9 cellular contexts compared by ENCODE assay signal in the genomic region with DNA sequence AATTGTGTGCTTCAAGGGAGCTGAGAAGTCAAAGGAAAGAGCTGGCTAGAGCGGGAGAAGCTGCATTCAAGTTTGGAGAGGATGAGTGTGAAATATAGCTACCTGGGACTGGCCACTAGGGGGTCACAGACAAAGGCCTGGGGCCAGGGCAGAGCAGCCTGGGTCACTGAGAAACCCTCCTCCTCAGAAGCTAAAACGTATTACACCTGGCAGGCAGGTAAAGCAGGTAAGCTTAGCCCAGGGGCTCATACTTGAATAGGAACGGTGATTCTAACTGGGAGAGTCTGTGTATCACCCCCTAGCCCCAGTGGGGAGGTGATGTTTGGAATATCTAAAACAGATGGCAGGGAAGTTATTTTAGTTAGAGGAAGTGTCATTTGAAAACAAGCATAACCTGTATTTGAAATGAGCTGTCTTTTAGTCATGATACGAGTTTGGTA. TPM values are rescaled to one million over a fixed set of nuclear protein-coding genes. Genes with fewer than 3 reads are reported as not detected.
DNase-seq lines count a peak whose midpoint lies in the region; ATAC-seq and TF ChIP-seq lines count a peak whose summit lies in the region.
"Had no signal": no experiment of that assay in that cellular context is flagged by ENCODE, and none has a peak within 500 bp of the region (broad histone marks: within the 10 kb centered on the region; RNA-seq: fewer than 3 reads in every experiment).

No MANE protein-coding gene starts in this region.

- H3K27me3 ChIP-seq in KMS-11 (ENCODE audit: insufficient read depth, low read depth) (no peaks in the 10 kb centered on the region; the same call in 1 of the 2 replicates), osteoblast (ENCODE audit: insufficient read depth, low read length) (no peaks in the 10 kb centered on the region)

- H3K4me1 Mint-ChIP-seq in chondrocyte (ENCODE audit: low read depth), result peaks cover 16% of the 10 kb centered on the region

- H3K4me3 ChIP-seq in KMS-11 (IDR thresholded peaks at IDR 0.05; ENCODE audit: insufficient read depth, low read depth, low read length) (no peak overlapping the region), osteoblast (ENCODE audit: insufficient read depth, low read length) (no peak overlapping the region)

- H3K9me3 ChIP-seq in osteoblast (ENCODE audit: low read depth, low read length), result no peaks in the 10 kb centered on the region

- ATAC-seq in omental fat pad (ENCODE audit: low FRiP score), result no peak

- H3K27ac Mint-ChIP-seq in chondrocyte (ENCODE audit: unreplicated experiment), result no peak overlapping the region

- H3K4me2 ChIP-seq in KMS-11 (no peak overlapping the region), osteoblast (ENCODE audit: insufficient read depth, low read length) (no peak overlapping the region)

- TF ChIP-seq CTCF in KMS-11 (conservative IDR thresholded peaks at IDR 0.05; ENCODE audit: low read depth, low read length) (peak; percentile 46), chondrocyte (IDR thresholded peaks at IDR 0.05) (peak; percentile 37), osteoblast (IDR thresholded peaks at IDR 0.05; ENCODE audit: extremely low read depth, low read depth, low read length) (peak; percentile 32), omental fat pad (IDR thresholded peaks at IDR 0.05) (no peak)

- H3K4me1 ChIP-seq in KMS-11 (ENCODE audit: low read depth, poor library complexity, severe bottlenecking), result no peaks in the 10 kb centered on the region
- H3K4me1 ChIP-seq in osteoblast (ENCODE audit: insufficient read depth, low read length), result peaks cover 38% of the 10 kb centered on the region

- H2AFZ ChIP-seq in KMS-11 (ENCODE audit: low read depth), result no peak overlapping the region
- no peak overlapping the region for H2AFZ ChIP-seq in osteoblast (ENCODE audit: low read length)

- no peaks in the 10 kb centered on the region for H3K36me3 Mint-ChIP-seq in chondrocyte (ENCODE audit: low read depth)

- no peaks in the 10 kb centered on the region for H3K9me3 Mint-ChIP-seq in chondrocyte (ENCODE audit: low read depth)

- H3K4me3 Mint-ChIP-seq in chondrocyte (ENCODE audit: unreplicated experiment), result no peak overlapping the region

- no peaks in the 10 kb centered on the region for H3K79me2 ChIP-seq in KMS-11 (ENCODE audit: insufficient read depth, low read depth)
- H3K79me2 ChIP-seq in osteoblast (ENCODE audit: insufficient read depth, low read length), result no peaks in the 10 kb centered on the region

- H3K9ac ChIP-seq in KMS-11, result no peak overlapping the region

- H3K27ac ChIP-seq in KMS-11 (no peak overlapping the region), osteoblast (ENCODE audit: low read depth, low read length) (no peak overlapping the region)

- DNase-seq in DMS53 (lab: John Stamatoyannopoulos, UW) (peak; percentile 55), DMS53 treated with DMSO at 0.1 percent for 48 hours (lab: John Stamatoyannopoulos, UW; ENCODE audit: unreplicated experiment) (no peak), chondrocyte (ENCODE audit: low spot score) (no peak), osteoblast (ENCODE audit: insufficient read length, low spot score, missing footprints) (no peak), omental fat pad (ENCODE audit: low spot score) (no peak), mesenteric fat pad (ENCODE audit: low spot score) (no peak)
- no peak for DNase-seq in central memory CD4-positive, alpha-beta T cell
- DNase-seq: activated CD8-positive, alpha-beta memory T cell treated with anti-CD3 and anti-CD28 coated beads for 24 hours had no signal

- H3K27me3 Mint-ChIP-seq in chondrocyte (ENCODE audit: low read depth), result peaks cover 2% of the 10 kb centered on the region

- H4K20me1 ChIP-seq in KMS-11 (ENCODE audit: insufficient read depth), result no peaks in the 10 kb centered on the region
- H4K20me1 ChIP-seq in osteoblast (ENCODE audit: insufficient read depth, low read length), result no peaks in the 10 kb centered on the region

- no peaks in the 10 kb centered on the region for H3K36me3 ChIP-seq in KMS-11 (ENCODE audit: insufficient read depth)
- H3K36me3 ChIP-seq in osteoblast (ENCODE audit: insufficient read depth, low read length), result no peaks in the 10 kb centered on the region

RNA-seq across cellular contexts. Expression of a gene that starts 6.8 kb away (rescaled TPM):
- total RNA-seq in chondrocyte (not detected in 3 replicates), osteoblast (not detected in 2 replicates), omental fat pad (not detected), mesenteric fat pad (not detected)

RNA-seq across cellular contexts. Expression of a gene that starts 20.2 kb away (rescaled TPM):
- total RNA-seq in chondrocyte (not detected in 3 replicates), osteoblast (not detected in 2 replicates), omental fat pad (not detected), mesenteric fat pad (not detected)

RNA-seq across cellular contexts. Expression of a gene that starts 23.2 kb away (rescaled TPM):
- not detected in 3 replicates for total RNA-seq in chondrocyte
- under 0.01 TPM in 2 replicates for total RNA-seq in osteoblast
- not detected for total RNA-seq in omental fat pad
- total RNA-seq in mesenteric fat pad, result not detected

RNA-seq across cellular contexts. Expression of a gene that starts 35.5 kb away (rescaled TPM):
- not detected in 3 replicates for total RNA-seq in chondrocyte
- 9.4 and 11.2 TPM in 2 replicates for total RNA-seq in osteoblast
- total RNA-seq in omental fat pad, result not detected
- total RNA-seq in mesenteric fat pad, result not detected

RNA-seq across cellular contexts. Expression of a gene that starts 48.0 kb away (rescaled TPM):
- total RNA-seq in chondrocyte (not detected in 3 replicates), osteoblast (0.29 and 1.1 TPM in 2 replicates), omental fat pad (not detected), mesenteric fat pad (not detected)

Comparison
In these comparisons a context has a peak if more than half of its experiments do, and no peak if none do; other contexts are left out.
1. CTCF ChIP-seq: peak in KMS-11 (single experiment), chondrocyte (single experiment) and osteoblast (single experiment); none in omental fat pad (0 of 3).